Comparison of ENCODE assay signal across 8 cellular contexts in the genomic region with DNA sequence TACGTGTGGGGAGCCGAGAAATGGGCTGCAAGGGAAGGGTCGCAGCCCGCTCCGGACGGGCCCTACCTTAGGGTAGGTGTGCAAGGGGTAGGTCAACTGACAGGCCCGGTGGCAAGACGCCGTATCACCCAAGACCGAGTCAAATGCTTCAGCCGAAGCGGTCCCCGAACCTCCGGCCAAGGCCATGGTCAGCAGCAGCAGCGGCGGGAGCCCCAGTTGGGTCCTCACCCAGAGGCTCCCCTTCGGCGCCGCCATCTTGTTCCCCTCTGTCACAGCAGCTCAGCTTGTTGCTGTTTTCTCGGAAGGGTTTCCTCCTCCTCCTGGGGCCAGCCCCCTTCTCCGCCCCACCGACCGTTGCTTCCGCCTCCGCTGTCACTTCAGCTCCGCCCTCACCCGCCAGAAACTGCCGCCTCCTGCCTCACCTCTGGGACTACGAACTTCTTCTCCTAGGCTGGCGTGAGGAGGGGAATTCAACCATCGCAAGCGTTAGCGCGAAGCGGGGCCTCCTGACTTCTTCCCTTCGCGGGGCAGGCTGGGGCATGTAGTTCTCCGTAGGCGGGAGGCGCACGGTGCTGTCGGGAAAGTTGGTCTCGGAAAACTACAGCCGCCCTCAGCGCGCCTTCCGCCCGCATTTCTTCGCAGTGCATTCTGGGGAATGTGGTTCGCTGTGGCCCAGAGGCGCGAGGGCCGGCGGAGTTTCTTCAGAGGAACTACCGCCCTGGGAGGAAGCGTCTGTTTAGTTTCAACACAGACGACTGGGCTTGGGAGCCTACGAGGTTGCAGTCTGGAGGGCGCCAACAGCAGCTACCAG. TPM values are rescaled to one million over a fixed set of nuclear protein-coding genes. Genes with fewer than 3 reads are reported as not detected.
DNase-seq lines count a peak whose midpoint lies in the region; ATAC-seq and TF ChIP-seq lines count a peak whose summit lies in the region.

A gene (plus strand): TSS at position 675 of the 811 bp plus-strand sequence. CDS start 815 bp downstream, outside the sequence.
A gene with protein sequence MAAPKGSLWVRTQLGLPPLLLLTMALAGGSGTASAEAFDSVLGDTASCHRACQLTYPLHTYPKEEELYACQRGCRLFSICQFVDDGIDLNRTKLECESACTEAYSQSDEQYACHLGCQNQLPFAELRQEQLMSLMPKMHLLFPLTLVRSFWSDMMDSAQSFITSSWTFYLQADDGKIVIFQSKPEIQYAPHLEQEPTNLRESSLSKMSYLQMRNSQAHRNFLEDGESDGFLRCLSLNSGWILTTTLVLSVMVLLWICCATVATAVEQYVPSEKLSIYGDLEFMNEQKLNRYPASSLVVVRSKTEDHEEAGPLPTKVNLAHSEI (minus strand): TSS at position 271 of the 811 bp plus-strand sequence. CDS start 16 bp downstream, at position 255.

- CTCF ChIA-PET in PC-9 (lab: Charles Lee) = interaction anchor here (1.1 kb wide), 1 partner anchor 94 kb away, joined by 5 read pairs; no protein-coding TSS in a partner anchor

- POLR2A ChIA-PET in PC-9 (lab: Charles Lee; ENCODE audit: unreplicated experiment) = interaction anchor here (0.5 to 0.6 kb wide), 5 partner anchors 152 to 1385 kb away, joined by 3 to 8 read pairs (median 4); a partner anchor contains a TSS

- DNase-seq in DMS53 (lab: John Stamatoyannopoulos, UW) (peak; percentile 100), KBM-7 (peak; percentile 100), PC-9 (peak; percentile 97 to 99)
- DNase-seq in activated T-cell treated with anti-CD3 and anti-CD28 coated beads, Interleukin-2, amount 50 U/mL, for 1 hour = peak; percentile 94
- peak; percentile 90 to 94 for DNase-seq in stimulated activated CD8-positive, alpha-beta memory T cell treated with anti-CD3 and anti-CD28 coated beads, Interleukin-7, amount 100 ng/mL, for 1 hour (ENCODE audit: low read depth in 2 of 2)

- H3K4me2 ChIP-seq in PC-9 = peak within 1 kb of the TSS; percentile 96

- peak within 1 kb of the TSS; percentile 85 for H3K9ac ChIP-seq in mucosa of stomach (ENCODE audit: low read length)

- intact Hi-C loops in PC-9 (cut with micrococcal nuclease; ENCODE audit: unreplicated experiment) = loop anchor here (1.0 to 5.0 kb wide), 6 partner anchors 36 to 726 kb away; a partner anchor contains a TSS

- 0 to 1% methylated on average over 59 of the region's 59 CpGs for WGBS in esophagus, 2 donors

- TF ChIP-seq CTCF in PC-9 (conservative IDR thresholded peaks at IDR 0.05) = no peak

- H4K20me1 ChIP-seq in PC-9 (ENCODE audit: insufficient read depth) = peaks cover 9% of the 10 kb centered on the region; the same call in 1 of the 2 replicates

- peak within 1 kb of the TSS; percentile 97 for H2AFZ ChIP-seq in PC-9

- ATAC-seq in GM21717 (IDR thresholded peaks at IDR 0.05; ENCODE audit: unreplicated experiment) = peak; percentile 91

- H3K4me1 ChIP-seq in PC-9 (replicated peaks; ENCODE audit: insufficient read depth) (peaks cover 27% of the 10 kb centered on the region), esophagus (ENCODE audit: control insufficient read depth in 2 of 2, insufficient read depth in 2 of 2, low read length in 1 of 2) (no peaks in the 10 kb centered on the region), mucosa of stomach (ENCODE audit: control insufficient read depth, insufficient read depth, low read length) (peaks cover 9% of the 10 kb centered on the region)

- H3K36me3 ChIP-seq in PC-9 (ENCODE audit: low read depth) = 0 out of 2 replicates have a peak, but pooled peaks cover 3% of the 10 kb centered on the region
- H3K36me3 ChIP-seq in esophagus (ENCODE audit: control insufficient read depth in 2 of 2, insufficient read depth in 2 of 2, low read length in 1 of 2) = no peaks in the 10 kb centered on the region
- H3K36me3 ChIP-seq in mucosa of stomach (ENCODE audit: control insufficient read depth, insufficient read depth, low read length) = no peaks in the 10 kb centered on the region

- H3F3A ChIP-seq in PC-9 (ENCODE audit: insufficient read depth, low read depth) = 0 out of 2 replicates have a peak, but pooled peaks cover 8% of the 10 kb centered on the region

- no TSS peak for BruUV-seq in PC-9 (replicated peaks; lab: Mats Ljungman, UMichigan)

- in situ Hi-C loops in KBM-7 (cut with MboI; ENCODE audit: low pct_unique_long_range_greater_than_20kb, low sequenced_read_pairs) = no loop called here

- no peaks in the 10 kb centered on the region for H3K27me3 ChIP-seq in PC-9 (ENCODE audit: insufficient read depth, low read depth)
- H3K27me3 ChIP-seq in esophagus (ENCODE audit: control insufficient read depth in 1 of 2, insufficient read depth in 2 of 2, low read length in 2 of 2) = no peaks in the 10 kb centered on the region
- no peaks in the 10 kb centered on the region for H3K27me3 ChIP-seq in mucosa of stomach (ENCODE audit: control insufficient read depth, insufficient read depth, low read length)

- peak within 1 kb of the TSS; percentile 85 for H3K4me3 ChIP-seq in PC-9
- H3K4me3 ChIP-seq in esophagus (ENCODE audit: low read depth in 1 of 2, low read length in 2 of 2) = peak within 1 kb of the TSS; percentile 92 to 95
- H3K4me3 ChIP-seq in mucosa of stomach (ENCODE audit: low read length) = peak within 1 kb of the TSS; percentile 99

- H3K9me3 ChIP-seq in PC-9 (ENCODE audit: insufficient read depth, low read depth) (no peaks in the 10 kb centered on the region), esophagus (ENCODE audit: control insufficient read depth in 2 of 2, insufficient read depth in 1 of 2, low read depth in 1 of 2, low read length in 1 of 2) (no peaks in the 10 kb centered on the region), mucosa of stomach (ENCODE audit: control insufficient read depth, low read length) (no peaks in the 10 kb centered on the region)

- H3K79me2 ChIP-seq in PC-9 (ENCODE audit: low read depth) = peaks cover 45% of the 10 kb centered on the region

- H3K9me2 ChIP-seq in PC-9 (ENCODE audit: insufficient read depth) = no peaks in the 10 kb centered on the region

- H3K27ac ChIP-seq in PC-9 (peak within 1 kb of the TSS; percentile 35), esophagus (ENCODE audit: low read depth in 2 of 2, low read length in 1 of 2) (peak within 1 kb of the TSS; percentile 99 to 100)

RNA-seq across cellular contexts. Expression of the first gene that starts in this region (rescaled TPM):
- 8.8 and 11.5 TPM in 2 replicates for total RNA-seq in PC-9 (2021)
- polyA plus RNA-seq in esophagus = 1 to 10 TPM; 1.4 to 1.7 TPM

RNA-seq across cellular contexts. Expression of the second gene that starts in this region (rescaled TPM):
- 239 and 287 TPM in 2 replicates for total RNA-seq in PC-9 (2021)
- polyA plus RNA-seq in esophagus = 100 to 1,000 TPM; 127 to 210 TPM

Comparison
In these comparisons a context has a peak if more than half of its experiments do, and no peak if none do; other contexts are left out.
1. Peak in every context shown above with its lines: DNase-seq, ATAC-seq, H3K4me3 ChIP-seq and H3K27ac ChIP-seq.